Comparison of ENCODE assay signal across 13 cellular contexts in genomic region chr2:7744827-7745226, GRCh38.
DNase-seq lines count a peak whose midpoint lies in the region; ATAC-seq, FAIRE-seq and TF ChIP-seq lines count a peak whose summit lies in the region.
"Had no signal": no experiment of that assay in that cellular context is flagged by ENCODE, and none has a peak within 500 bp of the region (broad histone marks: within the 10 kb centered on the region; RNA-seq: fewer than 3 reads in every experiment).

No MANE protein-coding gene starts in this region.

- H3K27me3 ChIP-seq in mesendoderm (ENCODE audit: insufficient read depth, low read length, poor library complexity): no peaks in the 10 kb centered on the region

- no peak for FAIRE-seq in frontal cortex (lab: Jason Lieb, UNC)

- H3K4me3 Mint-ChIP-seq in effector memory CD8-positive, alpha-beta T cell: peak overlapping the region; percentile 35 to 41
- H3K4me3 Mint-ChIP-seq in stimulated activated naive CD8-positive, alpha-beta T cell treated with anti-CD3 and anti-CD28 coated beads, Interleukin-15, amount 100 ng/mL, for 72 hours: no peak overlapping the region
- H3K4me3 Mint-ChIP-seq: CD14-positive monocyte had no signal

- H4K8ac ChIP-seq in mesendoderm (ENCODE audit: low read depth, low read length): no peak overlapping the region

- 100% methylated on average over 1 of the region's 5 CpGs for WGBS in mesendoderm (ENCODE audit: extremely low coverage, insufficient coverage, low lambda C conversion rate)

- H2BK15ac ChIP-seq in mesendoderm (replicated peaks; ENCODE audit: low read depth): no peak overlapping the region

- peaks cover 50 to 67% of the 10 kb centered on the region in 2 donors for H3K4me1 Mint-ChIP-seq in effector memory CD8-positive, alpha-beta T cell (ENCODE audit: low read depth in 2 of 2)
- H3K4me1 Mint-ChIP-seq in stimulated activated naive CD8-positive, alpha-beta T cell treated with anti-CD3 and anti-CD28 coated beads, Interleukin-15, amount 100 ng/mL, for 72 hours: peaks cover 66% of the 10 kb centered on the region
- H3K4me1 Mint-ChIP-seq: CD14-positive monocyte had no signal

- no peak overlapping the region for H4K5ac ChIP-seq in mesendoderm (ENCODE audit: low read length)

- DNase-seq in stimulated activated CD4-positive, alpha-beta T cell treated with anti-CD3 and anti-CD28 coated beads, Interleukin-1b, Interleukin-23, amount 100 ng/mL, for 48 hours: peak; percentile 49
- no peak for DNase-seq in stimulated activated CD4-positive, alpha-beta T cell treated with anti-CD3 and anti-CD28 coated beads, Interleukin-2, amount 100 ng/mL, for 48 hours
- DNase-seq in effector memory CD8-positive, alpha-beta T cell: peak; percentile 72 to 76 (median 75)
- peak; percentile 34 to 88 for DNase-seq in stimulated activated naive CD8-positive, alpha-beta T cell treated with anti-CD3 and anti-CD28 coated beads, Interleukin-15, amount 100 ng/mL, for 72 hours
- DNase-seq in mesendoderm (no peak), AG08395 (ENCODE audit: low spot score) (no peak), frontal cortex (ENCODE audit: low spot score in 2 of 2) (no peak)
- DNase-seq: left ventricle myocardium superior, nucleus accumbens, substantia nigra had no signal

- no peaks in the 10 kb centered on the region for H3K79me2 ChIP-seq in mesendoderm (ENCODE audit: control insufficient read depth, insufficient read depth, low read length)

- H3K23ac ChIP-seq in mesendoderm (ENCODE audit: low read length): no peak overlapping the region

- no peaks in the 10 kb centered on the region for H3K79me1 ChIP-seq in mesendoderm (ENCODE audit: low read length)

- peak overlapping the region; percentile 69 for H3K27ac ChIP-seq in VCaP
- H3K27ac ChIP-seq in mesendoderm (ENCODE audit: low read depth, low read length): no peak overlapping the region

- no peaks in the 10 kb centered on the region for H3K27me3 Mint-ChIP-seq in effector memory CD8-positive, alpha-beta T cell
- H3K27me3 Mint-ChIP-seq in stimulated activated naive CD8-positive, alpha-beta T cell treated with anti-CD3 and anti-CD28 coated beads, Interleukin-15, amount 100 ng/mL, for 72 hours: no peaks in the 10 kb centered on the region

- peak overlapping the region; percentile 31 to 61 for H3K27ac Mint-ChIP-seq in effector memory CD8-positive, alpha-beta T cell
- peak overlapping the region in 1 of 2 donors; percentile 84 for H3K27ac Mint-ChIP-seq in stimulated activated naive CD8-positive, alpha-beta T cell treated with anti-CD3 and anti-CD28 coated beads, Interleukin-15, amount 100 ng/mL, for 72 hours
- H3K27ac Mint-ChIP-seq: CD14-positive monocyte had no signal

- H3K56ac ChIP-seq in mesendoderm (ENCODE audit: low read length): no peak overlapping the region

- peaks cover 1 to 9% of the 10 kb centered on the region in 2 donors for H3K9me3 Mint-ChIP-seq in effector memory CD8-positive, alpha-beta T cell
- H3K9me3 Mint-ChIP-seq in stimulated activated naive CD8-positive, alpha-beta T cell treated with anti-CD3 and anti-CD28 coated beads, Interleukin-15, amount 100 ng/mL, for 72 hours: peaks cover 32 to 42% of the 10 kb centered on the region in 2 donors

- TF ChIP-seq CTCF in VCaP (conservative IDR thresholded peaks at IDR 0.05): no peak

- no peaks in the 10 kb centered on the region for H3K36me3 ChIP-seq in mesendoderm (ENCODE audit: control insufficient read depth, insufficient read depth, low read length)

- H2AK5ac ChIP-seq in mesendoderm (ENCODE audit: low read length): no peak overlapping the region

- no peak overlapping the region for H2BK5ac ChIP-seq in mesendoderm (ENCODE audit: low read length)

- peaks cover 17% of the 10 kb centered on the region for H3K36me3 Mint-ChIP-seq in effector memory CD8-positive, alpha-beta T cell (ENCODE audit: insufficient read depth)
- H3K36me3 Mint-ChIP-seq: CD14-positive monocyte had no signal

- no peak overlapping the region for H2BK120ac ChIP-seq in mesendoderm (ENCODE audit: low read depth, low read length)

- peak; percentile 91 for ATAC-seq in effector memory CD8-positive, alpha-beta T cell (replicated peaks)
- ATAC-seq in stimulated activated naive CD8-positive, alpha-beta T cell treated with anti-CD3 and anti-CD28 coated beads, Interleukin-15, amount 100 ng/mL, for 72 hours: peak; percentile 95
- ATAC-seq: left ventricle myocardium superior, Right ventricle myocardium inferior had no signal

- H3K9ac ChIP-seq in mesendoderm (ENCODE audit: low read length): no peak overlapping the region

- no peak overlapping the region for H3K4ac ChIP-seq in mesendoderm (ENCODE audit: low read depth, low read length)

- no peaks in the 10 kb centered on the region for H3K4me1 ChIP-seq in mesendoderm (ENCODE audit: control insufficient read depth, low read depth, low read length)

- no peak overlapping the region for H3K4me3 ChIP-seq in mesendoderm (ENCODE audit: low read length)

- H3K18ac ChIP-seq in mesendoderm (ENCODE audit: low read length): no peak overlapping the region

- no peak overlapping the region for H3K4me2 ChIP-seq in mesendoderm (ENCODE audit: low read length)

Comparison
In these comparisons a context has a peak if more than half of its experiments do, and no peak if none do; other contexts are left out.
1. DNase-seq: peak in stimulated activated CD4-positive, alpha-beta T cell treated with anti-CD3 and anti-CD28 coated beads, Interleukin-1b, Interleukin-23, amount 100 ng/mL, for 48 hours (single experiment), effector memory CD8-positive, alpha-beta T cell (3 of 3) and stimulated activated naive CD8-positive, alpha-beta T cell treated with anti-CD3 and anti-CD28 coated beads, Interleukin-15, amount 100 ng/mL, for 72 hours (2 of 2); none in stimulated activated CD4-positive, alpha-beta T cell treated with anti-CD3 and anti-CD28 coated beads, Interleukin-2, amount 100 ng/mL, for 48 hours (0 of 2), mesendoderm (single experiment), AG08395 (single experiment) and frontal cortex (0 of 2).
2. H3K4me3 Mint-ChIP-seq: peak in effector memory CD8-positive, alpha-beta T cell (2 of 2); none in stimulated activated naive CD8-positive, alpha-beta T cell treated with anti-CD3 and anti-CD28 coated beads, Interleukin-15, amount 100 ng/mL, for 72 hours (0 of 2).